In the genomic region with DNA sequence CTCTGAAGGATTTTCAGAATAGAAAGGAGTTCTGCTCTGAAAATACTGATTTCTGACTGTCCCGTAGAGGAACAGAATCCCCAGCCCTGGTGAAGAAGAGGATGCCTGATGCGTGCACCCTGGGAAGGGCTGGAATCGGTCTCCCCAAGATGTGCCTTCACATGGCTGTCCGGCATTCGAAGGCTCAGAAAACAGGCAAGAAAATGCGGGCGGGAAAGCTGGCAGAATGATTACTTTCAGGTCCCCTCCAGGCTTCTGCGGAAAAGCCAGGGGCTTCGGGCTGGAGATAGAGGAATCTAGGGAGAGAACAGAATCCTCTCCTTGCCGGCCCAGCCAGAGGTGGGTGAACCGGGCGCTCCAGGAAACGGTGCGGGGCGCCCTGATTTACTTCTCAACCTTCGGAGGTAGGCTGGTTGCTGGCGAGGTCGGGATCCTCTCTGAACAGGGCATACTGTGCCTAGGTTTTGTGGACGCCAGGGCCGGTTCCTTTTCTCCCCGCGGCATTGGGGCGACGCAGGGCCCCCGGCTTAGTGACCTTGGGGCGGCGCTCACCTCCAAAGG, we compare ENCODE assay signal across 10 cellular contexts. TPM values are rescaled to one million over a fixed set of nuclear protein-coding genes. Genes with fewer than 3 reads are reported as not detected.
DNase-seq lines count a peak whose midpoint lies in the region; FAIRE-seq and TF ChIP-seq lines count a peak whose summit lies in the region.
"Had no signal": no experiment of that assay in that cellular context is flagged by ENCODE, and none has a peak within 500 bp of the region (broad histone marks: within the 10 kb centered on the region; RNA-seq: fewer than 3 reads in every experiment).

No MANE protein-coding gene starts in this region.

- TF ChIP-seq CTCF in AG04449 (IDR thresholded peaks at IDR 0.05; ENCODE audit: insufficient read depth, low read length, missing control alignments), result no peak
- no peak for TF ChIP-seq CTCF in endothelial cell of umbilical vein (IDR thresholded peaks at IDR 0.05; ENCODE audit: extremely low read depth in 1 of 2, insufficient read depth in 1 of 2, low read depth in 1 of 2, low read length in 2 of 2)
- no peak for TF ChIP-seq CTCF in nephron progenitor cell (IDR thresholded peaks at IDR 0.05)

- peaks cover 28% of the 10 kb centered on the region for H3K4me1 Mint-ChIP-seq in nephron progenitor cell

- CTCF ChIA-PET in AG04449 (lab: Yijun Ruan, JAX) (interaction anchor here (0.9 to 5.9 kb wide), 5 partner anchors 14 to 404 kb away, joined by 3 to 42 read pairs (median 3); no protein-coding TSS in a partner anchor), endothelial cell of umbilical vein (lab: Charles Lee) (interaction anchor here (1.0 to 6.4 kb wide), 8 partner anchors 9 to 162 kb away, joined by 3 to 40 read pairs (median 6); no protein-coding TSS in a partner anchor)

- H3K27me3 Mint-ChIP-seq in nephron progenitor cell (ENCODE audit: low read depth, poor library complexity), result peaks cover 100% of the 10 kb centered on the region

- H3K9me1 ChIP-seq in endothelial cell of umbilical vein (replicated peaks; ENCODE audit: control insufficient read depth, extremely low read depth, insufficient read depth, low read length), result no peaks in the 10 kb centered on the region

- no peak for FAIRE-seq in endothelial cell of umbilical vein (lab: Jason Lieb, UNC)

- H3K27ac Mint-ChIP-seq in nephron progenitor cell, result no peak overlapping the region

- POLR2A ChIA-PET in AG04449 (lab: Yijun Ruan, JAX), result no interaction called here
- POLR2A ChIA-PET in endothelial cell of umbilical vein (lab: Charles Lee), result no interaction called here

- no peaks in the 10 kb centered on the region for H4K20me1 ChIP-seq in endothelial cell of umbilical vein (replicated peaks; ENCODE audit: control insufficient read depth, extremely low read depth, insufficient read depth, low read length)

- H3K4me3 Mint-ChIP-seq in nephron progenitor cell, result peak overlapping the region; percentile 63

- dilution Hi-C loops in endothelial cell of umbilical vein (cut with MboI; ENCODE audit: extremely low pct_ligation_motif_present, low sequenced_read_pairs), result no loop called here

- peaks cover 13% of the 10 kb centered on the region for H3K4me1 ChIP-seq in endothelial cell of umbilical vein (ENCODE audit: control insufficient read depth, extremely low read depth, insufficient read depth, low read length)

- no peaks in the 10 kb centered on the region for H3K9me3 ChIP-seq in endothelial cell of umbilical vein (replicated peaks; ENCODE audit: control insufficient read depth, insufficient read depth, low read length)

- H3K4me3 ChIP-seq in AG04449 (ENCODE audit: low read depth, low read length) (peak overlapping the region; percentile 42; the same call in 1 of the 2 replicates), endothelial cell of umbilical vein (replicated peaks in 1 of 3; ENCODE audit: insufficient read depth in 1 of 3, low read depth in 1 of 3, low read length in 3 of 3) (no peak overlapping the region)

- no peaks in the 10 kb centered on the region for H3K36me3 Mint-ChIP-seq in nephron progenitor cell (ENCODE audit: low read depth)

- H3K27me3 ChIP-seq in endothelial cell of umbilical vein (ENCODE audit: control insufficient read depth in 2 of 2, insufficient read depth in 2 of 2, low read length in 2 of 2), result peaks cover 59 to 77% of the 10 kb centered on the region in 2 experiments

- H3K9me3 Mint-ChIP-seq in nephron progenitor cell, result peaks cover 3% of the 10 kb centered on the region

- in situ Hi-C loops in G401 (cut with HindIII; ENCODE audit: low sequenced_read_pairs), result loop anchor here (25.0 kb wide), 1 partner anchor 363 kb away; no protein-coding TSS in a partner anchor

- peak overlapping the region; percentile 28 for H3K4me2 ChIP-seq in endothelial cell of umbilical vein (ENCODE audit: insufficient read depth, low read length)

- intact Hi-C loops in endothelial cell of umbilical vein (cut with micrococcal nuclease), result loop anchor here (10.0 kb wide), 1 partner anchor 605 kb away; the partner anchor contains the start of gene MRAS

- H3K79me2 ChIP-seq in endothelial cell of umbilical vein (ENCODE audit: control insufficient read depth, insufficient read depth, low read length), result no peaks in the 10 kb centered on the region

- no peak overlapping the region for H2AFZ ChIP-seq in endothelial cell of umbilical vein (ENCODE audit: low read depth, low read length)

- no peak overlapping the region for H3K9ac ChIP-seq in endothelial cell of umbilical vein (replicated peaks; ENCODE audit: extremely low read depth, insufficient read depth, low read length)

- no peak for DNase-seq in AG04449 (ENCODE audit: low read depth, low spot score)
- peak; percentile 38 for DNase-seq in HuH-7.5 (ENCODE audit: low spot score)
- DNase-seq in endothelial cell of umbilical vein (ENCODE audit: low read depth, low spot score), result no peak
- no peak for DNase-seq in nephron progenitor cell
- DNase-seq in SW480 (ENCODE audit: low spot score), result no peak
- no peak for DNase-seq in G401 (ENCODE audit: low spot score)
- no peak for DNase-seq in COLO668 (lab: John Stamatoyannopoulos, UW; ENCODE audit: unreplicated experiment)
- DNase-seq in NCI-H1417 (lab: John Stamatoyannopoulos, UW), result no peak
- DNase-seq: DMS153, NCI-H1930 had no signal

- H3K27ac ChIP-seq in endothelial cell of umbilical vein (ENCODE audit: insufficient read depth, low read depth, low read length), result no peak overlapping the region

- no peaks in the 10 kb centered on the region for H3K36me3 ChIP-seq in endothelial cell of umbilical vein (ENCODE audit: control insufficient read depth in 2 of 2, extremely low read depth in 1 of 2, insufficient read depth in 2 of 2, low read length in 2 of 2)

- BruUV-seq in endothelial cell of umbilical vein (replicated peaks; lab: Mats Ljungman, UMichigan), result no TSS peak

- TF ChIP-seq POLR2A in endothelial cell of umbilical vein (IDR thresholded peaks at IDR 0.05; ENCODE audit: low read depth, low read length), result no peak

TF ChIP-seq in endothelial cell of umbilical vein, 7 proteins besides CTCF, POLR2A, EP300 and RAD21:
- TF ChIP-seq, protein P1, sequence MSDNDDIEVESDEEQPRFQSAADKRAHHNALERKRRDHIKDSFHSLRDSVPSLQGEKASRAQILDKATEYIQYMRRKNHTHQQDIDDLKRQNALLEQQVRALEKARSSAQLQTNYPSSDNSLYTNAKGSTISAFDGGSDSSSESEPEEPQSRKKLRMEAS (IDR thresholded peaks at IDR 0.05; ENCODE audit: insufficient read depth, insufficient read length), result no peak
- TF ChIP-seq JUN (IDR thresholded peaks at IDR 0.05; ENCODE audit: borderline replicate concordance, insufficient read depth, insufficient read length, low read depth), result no peak
- TF ChIP-seq EZH2 (IDR thresholded peaks at IDR 0.05; ENCODE audit: borderline replicate concordance, low read depth, low read length, severe bottlenecking), result peak; percentile 78
- no peak for TF ChIP-seq MYC (IDR thresholded peaks at IDR 0.05; ENCODE audit: low read depth, low read length)
- TF ChIP-seq POLR2AphosphoS5 (IDR thresholded peaks at IDR 0.05; ENCODE audit: insufficient read depth, low read depth, low read length), result no peak
- TF ChIP-seq GATA2 (IDR thresholded peaks at IDR 0.05; ENCODE audit: insufficient read depth, insufficient read length, low read depth, low read length), result no peak
- no peak for TF ChIP-seq FOS (IDR thresholded peaks at IDR 0.05; ENCODE audit: borderline replicate concordance, insufficient read depth, low read length)

RNA-seq across cellular contexts. Expression of gene FOXL2NB, which starts 2.5 kb away (rescaled TPM):
- not detected in 2 replicates for total RNA-seq in endothelial cell of umbilical vein
- polyA plus RNA-seq in endothelial cell of umbilical vein, result 0.01 TPM in 1 of 2 replicates, not detected in the other
- polyA plus RNA-seq in endothelial cell of umbilical vein (2011; cell fraction: cytosol; rRNA removed), result not detected in 2 replicates
- not detected in 2 replicates for polyA plus RNA-seq in endothelial cell of umbilical vein (2011; cell fraction: nucleus; rRNA removed)
- 0.07 TPM in 1 of 2 replicates, not detected in the other for polyA plus RNA-seq in endothelial cell of umbilical vein (2012)
- polyA minus RNA-seq in endothelial cell of umbilical vein, result 0.36 TPM in 2 replicates
- polyA minus RNA-seq in endothelial cell of umbilical vein (2011; cell fraction: cytosol; rRNA and poly(A)+ RNA removed), result 2.3 TPM
- not detected in 2 replicates for polyA minus RNA-seq in endothelial cell of umbilical vein (2011; cell fraction: nucleus; rRNA and poly(A)+ RNA removed)
- 1.2 TPM in 1 of 2 replicates, not detected in the other for total RNA-seq in G401 (2014; rRNA removed; shearing (Covaris generic))

RNA-seq across cellular contexts. Expression of gene FOXL2, which starts 2.6 kb away (rescaled TPM):
- 0.12 TPM in 1 of 2 replicates, not detected in the other for total RNA-seq in endothelial cell of umbilical vein
- 0.03 TPM in 1 of 2 replicates, not detected in the other for polyA plus RNA-seq in endothelial cell of umbilical vein
- not detected in 2 replicates for polyA plus RNA-seq in endothelial cell of umbilical vein (2011; cell fraction: cytosol; rRNA removed)
- not detected in 2 replicates for polyA plus RNA-seq in endothelial cell of umbilical vein (2011; cell fraction: nucleus; rRNA removed)
- polyA plus RNA-seq in endothelial cell of umbilical vein (2012), result not detected in 2 replicates
- polyA minus RNA-seq in endothelial cell of umbilical vein, result 0.13 TPM in 1 of 2 replicates, not detected in the other
- 5.2 TPM for polyA minus RNA-seq in endothelial cell of umbilical vein (2011; cell fraction: cytosol; rRNA and poly(A)+ RNA removed)
- not detected in 2 replicates for polyA minus RNA-seq in endothelial cell of umbilical vein (2011; cell fraction: nucleus; rRNA and poly(A)+ RNA removed)
- total RNA-seq in G401 (2014; rRNA removed; shearing (Covaris generic)), result 0.06 TPM in 1 of 2 replicates, not detected in the other

RNA-seq across cellular contexts. Expression of gene PRR23A, which starts 56.5 kb away (rescaled TPM):
- not detected in 2 replicates for total RNA-seq in endothelial cell of umbilical vein
- polyA plus RNA-seq in endothelial cell of umbilical vein, result not detected in 2 replicates
- not detected in 2 replicates for polyA plus RNA-seq in endothelial cell of umbilical vein (2011; cell fraction: cytosol; rRNA removed)
- polyA plus RNA-seq in endothelial cell of umbilical vein (2011; cell fraction: nucleus; rRNA removed), result not detected in 2 replicates
- polyA plus RNA-seq in endothelial cell of umbilical vein (2012), result not detected in 2 replicates
- polyA minus RNA-seq in endothelial cell of umbilical vein, result not detected in 2 replicates
- not detected for polyA minus RNA-seq in endothelial cell of umbilical vein (2011; cell fraction: cytosol; rRNA and poly(A)+ RNA removed)
- not detected in 2 replicates for polyA minus RNA-seq in endothelial cell of umbilical vein (2011; cell fraction: nucleus; rRNA and poly(A)+ RNA removed)
- total RNA-seq in G401 (2014; rRNA removed; shearing (Covaris generic)), result not detected in 2 replicates
